ENCODE assay signal across 26 cellular contexts in the genomic region with DNA sequence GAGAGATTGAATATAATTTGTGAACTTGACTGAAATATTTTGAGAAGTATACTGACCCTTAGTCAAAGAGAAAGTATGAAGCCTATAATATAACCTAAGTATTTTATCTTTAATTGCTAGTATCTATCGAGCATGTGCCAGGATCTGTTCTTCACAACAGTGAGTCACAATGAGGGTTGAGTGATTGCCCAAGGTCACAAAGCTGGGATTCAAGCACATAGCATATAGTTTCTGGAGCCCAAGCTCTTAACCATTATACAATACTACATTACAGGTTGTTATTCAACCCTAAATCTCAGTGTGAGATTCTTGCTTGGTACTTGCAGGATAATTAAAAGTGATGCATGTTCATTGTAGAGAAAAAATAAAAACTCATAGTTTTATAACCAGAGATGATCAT.
DNase-seq lines count a peak whose midpoint lies in the region; ATAC-seq, FAIRE-seq and TF ChIP-seq lines count a peak whose summit lies in the region.
"Had no signal": no experiment of that assay in that cellular context is flagged by ENCODE, and none has a peak within 500 bp of the region (broad histone marks: within the 10 kb centered on the region; RNA-seq: fewer than 3 reads in every experiment).

No MANE protein-coding gene starts in this region.

- peaks cover 2% of the 10 kb centered on the region for H3K9me3 Mint-ChIP-seq in activated T-helper 2 cell treated with anti-CD3 and anti-CD28 coated beads, Interferon-gamma antibody, Interleukin-2, Interleukin-4, amounts not matched to agents 10 μg/mL and 5 μg/mL and 100 μg/mL, durations not matched to agents 14 hours and 24 hours and 36 hours
- H3K9me3 Mint-ChIP-seq: activated T-cell treated with anti-CD3 and anti-CD28 coated beads, Interleukin-2, amount 50 U/mL, for 4 hours; stimulated activated naive CD8-positive, alpha-beta T cell treated with anti-CD3 and anti-CD28 coated beads, Interleukin-15, Interleukin-2, amounts not matched to agents 100 ng/mL and 50 ng/mL, for 24 hours had no signal

- intact Hi-C loops in activated T-helper 2 cell treated with anti-CD3 and anti-CD28 coated beads, Interferon-gamma antibody, Interleukin-2, Interleukin-4, amounts not matched to agents 10 μg/mL and 5 μg/mL and 100 μg/mL, durations not matched to agents 14 hours and 24 hours and 36 hours (cut with micrococcal nuclease): no loop called here

- H3K4me1 Mint-ChIP-seq in activated T-helper 2 cell treated with anti-CD3 and anti-CD28 coated beads, Interferon-gamma antibody, Interleukin-2, Interleukin-4, amounts not matched to agents 10 μg/mL and 5 μg/mL and 100 μg/mL, durations not matched to agents 14 hours and 24 hours and 36 hours (ENCODE audit: low read depth): peaks cover 23% of the 10 kb centered on the region
- H3K4me1 Mint-ChIP-seq: GM23338 had no signal

- TF ChIP-seq CTCF in AG09309 (IDR thresholded peaks at IDR 0.05; ENCODE audit: control insufficient read depth, insufficient read depth, low read depth, low read length, missing control alignments): no peak
- TF ChIP-seq CTCF in bronchial epithelial cell (IDR thresholded peaks at IDR 0.05; ENCODE audit: insufficient read depth, low read length, severe bottlenecking): no peak

- no peak overlapping the region for H3K4me3 Mint-ChIP-seq in activated T-helper 2 cell treated with anti-CD3 and anti-CD28 coated beads, Interferon-gamma antibody, Interleukin-2, Interleukin-4, amounts not matched to agents 10 μg/mL and 5 μg/mL and 100 μg/mL, durations not matched to agents 14 hours and 24 hours and 36 hours (ENCODE audit: low read depth)
- H3K4me3 Mint-ChIP-seq: activated CD8-positive, alpha-beta T cell treated with anti-CD3 and anti-CD28 coated beads for 36 hours; activated naive CD8-positive, alpha-beta T cell treated with anti-CD3 and anti-CD28 coated beads, Interleukin-2, amount 10 ng/mL, durations not matched to agents 7 days and 5 days; activated T-cell treated with anti-CD3 and anti-CD28 coated beads, Interleukin-2, amount 50 U/mL, for 4 hours; CD4-positive, CD25-positive, alpha-beta regulatory T cell; GM23338; stimulated activated naive CD8-positive, alpha-beta T cell treated with anti-CD3 and anti-CD28 coated beads, Interleukin-15, Interleukin-2, amounts not matched to agents 100 ng/mL and 50 ng/mL, for 24 hours had no signal

- H3K27me3 ChIP-seq in bronchial epithelial cell (ENCODE audit: control insufficient read depth, insufficient read depth, low read length): no peaks in the 10 kb centered on the region
- H3K27me3 ChIP-seq: transverse colon had no signal

- ATAC-seq in HG02678 (IDR thresholded peaks at IDR 0.05; ENCODE audit: unreplicated experiment): no peak
- ATAC-seq: activated CD8-positive, alpha-beta T cell treated with anti-CD3 and anti-CD28 coated beads for 36 hours; activated T-cell treated with anti-CD3 and anti-CD28 coated beads, Interleukin-2, amount 50 U/mL, for 4 hours; GM23338; sciatic nerve had no signal

- FAIRE-seq in bronchial epithelial cell (lab: Jason Lieb, UNC): no peak

- H3K27ac Mint-ChIP-seq in activated T-helper 2 cell treated with anti-CD3 and anti-CD28 coated beads, Interferon-gamma antibody, Interleukin-2, Interleukin-4, amounts not matched to agents 10 μg/mL and 5 μg/mL and 100 μg/mL, durations not matched to agents 14 hours and 24 hours and 36 hours: no peak overlapping the region
- H3K27ac Mint-ChIP-seq: activated CD8-positive, alpha-beta T cell treated with anti-CD3 and anti-CD28 coated beads for 36 hours; activated naive CD8-positive, alpha-beta T cell treated with anti-CD3 and anti-CD28 coated beads, Interleukin-2, amount 10 ng/mL, durations not matched to agents 7 days and 5 days; CD4-positive, CD25-positive, alpha-beta regulatory T cell; GM23338; stimulated activated naive CD8-positive, alpha-beta T cell treated with anti-CD3 and anti-CD28 coated beads, Interleukin-15, Interleukin-2, amounts not matched to agents 100 ng/mL and 50 ng/mL, for 24 hours had no signal

- DNase-seq in AG09309 (ENCODE audit: low read depth) (peak; percentile 5), M059J (ENCODE audit: low read depth) (peak; percentile 31), bronchial epithelial cell (ENCODE audit: low read depth) (peak; percentile 50), foreskin melanocyte (peak; percentile 5), OCI-M1 (lab: John Stamatoyannopoulos, UW) (no peak)
- DNase-seq in activated naive CD4-positive, alpha-beta T cell (lab: John Stamatoyannopoulos, UW): no peak
- no peak for DNase-seq in activated T-helper 2 cell treated with anti-CD3 and anti-CD28 coated beads, Interferon-gamma antibody, Interleukin-2, Interleukin-4, amounts not matched to agents 10 μg/mL and 5 μg/mL and 100 μg/mL, durations not matched to agents 14 hours and 24 hours and 36 hours (ENCODE audit: low spot score)
- DNase-seq: ACHN; activated CD8-positive, alpha-beta T cell treated with anti-CD3 and anti-CD28 coated beads for 36 hours; activated naive CD8-positive, alpha-beta T cell treated with anti-CD3 and anti-CD28 coated beads, Interleukin-2, amount 10 ng/mL, durations not matched to agents 7 days and 5 days; activated T-cell treated with anti-CD3 and anti-CD28 coated beads, Interleukin-2, amount 50 U/mL, for 4 hours; CD4-positive, CD25-positive, alpha-beta regulatory T cell; DMS53; MM.1S; NCI-H1694; NCI-H446 treated with DMSO at 0.1 percent for 48 hours; NK-92 treated with Interleukin-12 subunit alpha and Interleukin-12 subunit beta, amount 100 ng/mL, for 24 hours; nucleus accumbens; SHP77; stimulated activated CD4-positive, alpha-beta T cell treated with anti-CD3 and anti-CD28 coated beads, Interleukin-2, amount 100 ng/mL, for 24 hours; T-helper 1 cell; transverse colon had no signal

- no peaks in the 10 kb centered on the region for H3K27me3 Mint-ChIP-seq in activated T-helper 2 cell treated with anti-CD3 and anti-CD28 coated beads, Interferon-gamma antibody, Interleukin-2, Interleukin-4, amounts not matched to agents 10 μg/mL and 5 μg/mL and 100 μg/mL, durations not matched to agents 14 hours and 24 hours and 36 hours (ENCODE audit: low read depth)
- H3K27me3 Mint-ChIP-seq: activated CD8-positive, alpha-beta T cell treated with anti-CD3 and anti-CD28 coated beads for 36 hours; activated naive CD8-positive, alpha-beta T cell treated with anti-CD3 and anti-CD28 coated beads, Interleukin-2, amount 10 ng/mL, durations not matched to agents 7 days and 5 days; CD4-positive, CD25-positive, alpha-beta regulatory T cell; stimulated activated naive CD8-positive, alpha-beta T cell treated with anti-CD3 and anti-CD28 coated beads, Interleukin-15, Interleukin-2, amounts not matched to agents 100 ng/mL and 50 ng/mL, for 24 hours had no signal

- H3K4me3 ChIP-seq in AG09309 (ENCODE audit: control insufficient read depth, low read depth, low read length): no peak overlapping the region
- H3K4me3 ChIP-seq in bronchial epithelial cell (ENCODE audit: low read depth, low read length): no peak overlapping the region
- H3K4me3 ChIP-seq: GM23338, transverse colon had no signal

- peaks cover 54% of the 10 kb centered on the region for H3K36me3 Mint-ChIP-seq in activated T-helper 2 cell treated with anti-CD3 and anti-CD28 coated beads, Interferon-gamma antibody, Interleukin-2, Interleukin-4, amounts not matched to agents 10 μg/mL and 5 μg/mL and 100 μg/mL, durations not matched to agents 14 hours and 24 hours and 36 hours (ENCODE audit: low read depth)

- H3K36me3 ChIP-seq in bronchial epithelial cell (ENCODE audit: control insufficient read depth, insufficient read depth, low read length): peaks cover 10% of the 10 kb centered on the region

Comparison
In these comparisons a context has a peak if more than half of its experiments do, and no peak if none do; other contexts are left out.
1. DNase-seq: peak in AG09309 (single experiment), M059J (single experiment), bronchial epithelial cell (single experiment) and foreskin melanocyte (single experiment); none in activated naive CD4-positive, alpha-beta T cell (0 of 4), OCI-M1 (single experiment) and activated T-helper 2 cell treated with anti-CD3 and anti-CD28 coated beads, Interferon-gamma antibody, Interleukin-2, Interleukin-4, amounts not matched to agents 10 μg/mL and 5 μg/mL and 100 μg/mL, durations not matched to agents 14 hours and 24 hours and 36 hours (single experiment).